Comparison of ENCODE assay signal across 8 cellular contexts in genomic region chr17:50559674-50560184, GRCh38. TPM values are rescaled to one million over a fixed set of nuclear protein-coding genes. Genes with fewer than 3 reads are reported as not detected.
DNase-seq lines count a peak whose midpoint lies in the region; ATAC-seq and TF ChIP-seq lines count a peak whose summit lies in the region.

No MANE protein-coding gene starts in this region.

- H3K27me3 Mint-ChIP-seq in activated naive CD4-positive, alpha-beta T cell treated with anti-CD3 and anti-CD28 coated beads, Interleukin-2, amount 50 U/mL, for 24 hours = peaks cover 20% of the 10 kb centered on the region

- WGBS in heart right ventricle, 2 donors = 2% methylated on average over 27 of the region's 27 CpGs

- H3K27ac Mint-ChIP-seq in activated naive CD4-positive, alpha-beta T cell treated with anti-CD3 and anti-CD28 coated beads, Interleukin-2, amount 50 U/mL, for 24 hours = no peak overlapping the region

- peaks cover 18% of the 10 kb centered on the region for H3K4me1 Mint-ChIP-seq in activated naive CD4-positive, alpha-beta T cell treated with anti-CD3 and anti-CD28 coated beads, Interleukin-2, amount 50 U/mL, for 24 hours

- H3K27me3 ChIP-seq in heart right ventricle = peaks cover 17 to 83% (median 59%) of the 10 kb centered on the region in 7 donors

- peak; percentile 91 for DNase-seq in ELF-1 (ENCODE audit: low read depth, low spot score)
- peak; percentile 38 to 39 for DNase-seq in Kasumi-1 (lab: John Stamatoyannopoulos, UW)
- peak; percentile 43 to 53 for DNase-seq in heart right ventricle
- peak; percentile 19 for DNase-seq in renal cortical epithelial cell (ENCODE audit: low read depth)
- no peak for DNase-seq in NCI-H1417 treated with DMSO at 0.1 percent for 48 hours (lab: John Stamatoyannopoulos, UW)

- no peaks in the 10 kb centered on the region for H3K9me3 ChIP-seq in heart right ventricle

- no peak overlapping the region for H3K27ac ChIP-seq in heart right ventricle

- ATAC-seq in heart right ventricle (peak in 7 of 8 donors; percentile 24 to 47 (median 42)), GM19463 (IDR thresholded peaks at IDR 0.05; ENCODE audit: unreplicated experiment) (no peak), GM19324 (IDR thresholded peaks at IDR 0.05; ENCODE audit: low FRiP score, unreplicated experiment) (no peak)

- intact Hi-C loops in heart right ventricle (cut with DNase I) = loop anchor here in 2 of 10 donors (5.0 kb wide), 2 partner anchors 43 to 48 kb away; no protein-coding TSS in a partner anchor

- peak overlapping the region; percentile 36 to 66 (median 56) for H3K4me3 ChIP-seq in heart right ventricle

- H3K36me3 Mint-ChIP-seq in activated naive CD4-positive, alpha-beta T cell treated with anti-CD3 and anti-CD28 coated beads, Interleukin-2, amount 50 U/mL, for 24 hours = peaks cover 2% of the 10 kb centered on the region

- TF ChIP-seq CTCF in heart right ventricle (IDR thresholded peaks at IDR 0.05) = no peak

- H3K9me3 Mint-ChIP-seq in activated naive CD4-positive, alpha-beta T cell treated with anti-CD3 and anti-CD28 coated beads, Interleukin-2, amount 50 U/mL, for 24 hours = no peaks in the 10 kb centered on the region

- H3K4me3 Mint-ChIP-seq in activated naive CD4-positive, alpha-beta T cell treated with anti-CD3 and anti-CD28 coated beads, Interleukin-2, amount 50 U/mL, for 24 hours = peak overlapping the region; percentile 85

- H3K4me1 ChIP-seq in heart right ventricle = peaks cover 13 to 53% (median 38%) of the 10 kb centered on the region in 9 donors

- peaks cover 0 to 15% (median 0%) of the 10 kb centered on the region in 9 donors for H3K36me3 ChIP-seq in heart right ventricle

RNA-seq across cellular contexts. Expression of gene CACNA1G, which starts 0.8 kb away (rescaled TPM):
- total RNA-seq in heart right ventricle (under 1 TPM; 0.14 to 0.46 (median 0.27) TPM), renal cortical epithelial cell (0.10 TPM in 1 of 2 replicates, not detected in the other)
- polyA plus RNA-seq in heart right ventricle = under 1 TPM; 0.04 to 0.22 TPM

RNA-seq across cellular contexts. Expression of gene SPATA20, which starts 12.8 kb away (rescaled TPM):
- total RNA-seq in heart right ventricle (10 to 100 TPM; 18.5 to 80.6 (median 63.3) TPM), renal cortical epithelial cell (59.3 and 62.7 TPM in 2 replicates)
- polyA plus RNA-seq in heart right ventricle = 10 to 100 TPM; 12.6 to 88.4 TPM

RNA-seq across cellular contexts. Expression of gene EPN3, which starts 27.2 kb away (rescaled TPM):
- total RNA-seq in heart right ventricle = 10 to 100 TPM in 5 of 10 donors, 1 to 10 TPM in 5; 5.2 to 21.5 (median 10.1) TPM
- 10 to 100 TPM in 1 of 2 donors, 1 to 10 TPM in 1; 3.0 to 18.9 TPM for polyA plus RNA-seq in heart right ventricle
- total RNA-seq in renal cortical epithelial cell = 0.17 and 0.99 TPM in 2 replicates

RNA-seq across cellular contexts. Expression of gene MYCBPAP, which starts 51.5 kb away (rescaled TPM):
- total RNA-seq in heart right ventricle (1 to 10 TPM in 4 of 10 donors, under 1 TPM in 6; 0.19 to 1.6 (median 0.59) TPM), renal cortical epithelial cell (0.30 TPM in 1 of 2 replicates, not detected in the other)
- under 1 TPM; 0.17 to 0.80 TPM for polyA plus RNA-seq in heart right ventricle

Comparison
In these comparisons a context has a peak if more than half of its experiments do, and no peak if none do; other contexts are left out.
1. ATAC-seq: peak in heart right ventricle (7 of 8); none in GM19463 (single experiment) and GM19324 (single experiment).